19 cellular contexts compared by ENCODE assay signal in the genomic region with DNA sequence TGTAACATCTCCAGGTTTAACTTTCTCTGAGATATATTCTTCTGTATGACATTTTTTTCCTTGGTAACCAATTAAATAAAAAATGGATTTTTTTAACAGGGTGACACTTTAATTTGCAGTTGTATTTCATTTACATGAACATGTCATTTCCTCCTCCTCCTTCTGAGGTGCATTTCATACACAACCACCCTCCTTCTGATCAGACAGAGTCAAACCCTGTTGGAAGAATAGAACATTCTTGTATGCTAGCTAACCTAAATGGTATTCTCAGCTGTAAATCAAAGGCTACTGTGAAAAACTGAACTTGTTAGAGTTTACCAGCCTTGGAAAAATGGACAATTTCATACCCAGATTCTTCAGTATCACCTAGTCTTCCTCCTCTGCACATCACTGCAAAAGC. TPM values are rescaled to one million over a fixed set of nuclear protein-coding genes. Genes with fewer than 3 reads are reported as not detected.
"Had no signal": no experiment of that assay in that cellular context is flagged by ENCODE, and none has a peak within 500 bp of the region (broad histone marks: within the 10 kb centered on the region; RNA-seq: fewer than 3 reads in every experiment).

No MANE protein-coding gene starts in this region.

- H3K27ac Mint-ChIP-seq: activated CD4-positive, alpha-beta memory T cell treated with anti-CD3 and anti-CD28 coated beads for 36 hours; activated CD4-positive, alpha-beta T cell treated with anti-CD3 and anti-CD28 coated beads, Interleukin-2, amount 10 ng/mL, durations not matched to agents 7 days and 5 days; activated naive CD4-positive, alpha-beta T cell treated with anti-CD3 and anti-CD28 coated beads for 36 hours; activated naive CD8-positive, alpha-beta T cell had no signal

- DNase-seq: activated CD4-positive, alpha-beta memory T cell treated with anti-CD3 and anti-CD28 coated beads for 36 hours; activated CD4-positive, alpha-beta T cell treated with anti-CD3 and anti-CD28 coated beads, Interleukin-2, amount 10 ng/mL, durations not matched to agents 7 days and 5 days; activated CD4-positive, CD25-positive, alpha-beta regulatory T cell; activated CD8-positive, alpha-beta memory T cell treated with anti-CD3 and anti-CD28 coated beads for 24 hours; activated gamma-delta T cell; activated naive CD4-positive, alpha-beta T cell treated with anti-CD3 and anti-CD28 coated beads for 36 hours; activated T-cell treated with anti-CD3 and anti-CD28 coated beads, Interleukin-2, amount 50 U/mL, for 4 hours; anterior cingulate cortex; MM.1S; NCI-H1105; NCI-H1436; NCI-H1694 treated with DMSO at 0.1 percent for 48 hours; NCI-H510A treated with DMSO at 0.1 percent for 48 hours; PC-3; SHP77 had no signal

- H3K27me3 Mint-ChIP-seq: activated CD4-positive, alpha-beta memory T cell treated with anti-CD3 and anti-CD28 coated beads for 36 hours; activated CD4-positive, alpha-beta T cell treated with anti-CD3 and anti-CD28 coated beads, Interleukin-2, amount 10 ng/mL, durations not matched to agents 7 days and 5 days; activated naive CD8-positive, alpha-beta T cell had no signal

- H3K4me1 ChIP-seq: breast epithelium, SJSA1 had no signal

- H3K36me3 ChIP-seq: breast epithelium had no signal

- H3K4me3 ChIP-seq: breast epithelium, SJSA1 had no signal

- ATAC-seq: activated T-cell treated with anti-CD3 and anti-CD28 coated beads, Interleukin-2, amount 50 U/mL, for 4 hours; PC-3 had no signal

- H3K27me3 ChIP-seq: breast epithelium, SJSA1 had no signal

- H3K9me3 ChIP-seq: breast epithelium, SJSA1 had no signal

- H3K4me3 Mint-ChIP-seq: activated CD4-positive, alpha-beta memory T cell treated with anti-CD3 and anti-CD28 coated beads for 36 hours; activated CD4-positive, alpha-beta T cell treated with anti-CD3 and anti-CD28 coated beads, Interleukin-2, amount 10 ng/mL, durations not matched to agents 7 days and 5 days; activated naive CD4-positive, alpha-beta T cell treated with anti-CD3 and anti-CD28 coated beads for 36 hours; activated naive CD8-positive, alpha-beta T cell; activated T-cell treated with anti-CD3 and anti-CD28 coated beads, Interleukin-2, amount 50 U/mL, for 4 hours had no signal

- H3K27ac ChIP-seq: breast epithelium, SJSA1, VCaP had no signal

- H3K9me3 Mint-ChIP-seq: activated CD4-positive, alpha-beta memory T cell treated with anti-CD3 and anti-CD28 coated beads for 36 hours; activated CD4-positive, alpha-beta T cell treated with anti-CD3 and anti-CD28 coated beads, Interleukin-2, amount 10 ng/mL, durations not matched to agents 7 days and 5 days; activated naive CD4-positive, alpha-beta T cell treated with anti-CD3 and anti-CD28 coated beads for 36 hours; activated T-cell treated with anti-CD3 and anti-CD28 coated beads, Interleukin-2, amount 50 U/mL, for 4 hours had no signal

RNA-seq across cellular contexts. Expression of gene CHRM4, which starts 52.7 kb away (rescaled TPM):
- total RNA-seq: activated CD4-positive, alpha-beta memory T cell treated with anti-CD3 and anti-CD28 coated beads for 36 hours; activated naive CD4-positive, alpha-beta T cell treated with anti-CD3 and anti-CD28 coated beads for 36 hours; PC-3 had no signal
